1 cellular context compared by ENCODE assay signal in the genomic region with DNA sequence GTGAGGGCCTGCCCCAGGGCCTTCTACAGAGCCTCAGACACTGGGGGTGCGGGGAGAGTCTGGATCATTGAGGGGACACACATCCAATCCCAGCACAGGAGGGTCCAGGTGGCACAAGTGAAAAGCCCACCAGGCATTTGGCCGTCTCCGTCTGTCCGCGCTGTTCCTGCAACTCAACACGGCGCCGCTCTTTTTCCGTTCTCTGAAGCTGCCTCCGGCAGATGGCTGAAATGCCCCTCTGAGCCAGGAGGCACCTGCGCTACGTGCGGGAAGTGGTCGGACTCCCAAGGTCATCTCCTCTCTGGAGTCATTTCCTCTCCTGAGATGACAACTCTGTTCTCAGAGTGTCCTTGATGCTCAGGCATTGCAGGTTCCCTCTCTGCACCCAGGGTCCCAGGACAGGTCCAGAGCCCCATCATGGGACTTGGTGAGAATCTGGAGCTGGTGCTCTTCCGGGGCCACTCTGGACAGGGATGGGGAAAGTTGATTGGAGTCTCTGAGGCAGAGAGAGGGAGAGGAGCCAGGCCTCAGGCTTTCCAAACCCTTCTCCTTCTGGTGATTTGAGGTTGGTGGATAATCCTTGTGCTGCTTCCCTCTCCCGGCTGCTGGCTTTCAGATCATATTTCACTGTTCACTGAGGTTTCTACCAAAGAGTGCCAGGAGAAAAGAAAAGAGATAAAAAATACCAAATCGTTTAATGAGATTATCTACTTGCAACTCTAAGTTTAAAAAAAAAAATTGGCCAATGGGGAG.
TF ChIP-seq lines count a peak whose summit lies in the region.

No MANE protein-coding gene starts in this region.

TF ChIP-seq in WTC11, 78 proteins besides CTCF, POLR2A, EP300 and RAD21 (continued from another document):
- no peak for TF ChIP-seq ZNF532 (CRISPR knock-in tag; IDR thresholded peaks at IDR 0.05; ENCODE audit: borderline replicate concordance)
- TF ChIP-seq, protein P1, sequence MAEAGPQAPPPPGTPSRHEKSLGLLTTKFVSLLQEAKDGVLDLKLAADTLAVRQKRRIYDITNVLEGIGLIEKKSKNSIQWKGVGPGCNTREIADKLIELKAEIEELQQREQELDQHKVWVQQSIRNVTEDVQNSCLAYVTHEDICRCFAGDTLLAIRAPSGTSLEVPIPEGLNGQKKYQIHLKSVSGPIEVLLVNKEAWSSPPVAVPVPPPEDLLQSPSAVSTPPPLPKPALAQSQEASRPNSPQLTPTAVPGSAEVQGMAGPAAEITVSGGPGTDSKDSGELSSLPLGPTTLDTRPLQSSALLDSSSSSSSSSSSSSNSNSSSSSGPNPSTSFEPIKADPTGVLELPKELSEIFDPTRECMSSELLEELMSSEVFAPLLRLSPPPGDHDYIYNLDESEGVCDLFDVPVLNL (CRISPR knock-in tag; IDR thresholded peaks at IDR 0.05; ENCODE audit: borderline replicate concordance, low read depth), result no peak
